Comparison of ENCODE assay signal across 14 cellular contexts in genomic region chr1:234996245-234996757, GRCh38.
DNase-seq lines count a peak whose midpoint lies in the region; ATAC-seq, FAIRE-seq and TF ChIP-seq lines count a peak whose summit lies in the region.
"Had no signal": no experiment of that assay in that cellular context is flagged by ENCODE, and none has a peak within 500 bp of the region (broad histone marks: within the 10 kb centered on the region; RNA-seq: fewer than 3 reads in every experiment).

No MANE protein-coding gene starts in this region.

- TF ChIP-seq EP300 in A549 (IDR thresholded peaks at IDR 0.05) (no peak), sigmoid colon (IDR thresholded peaks at IDR 0.05) (no peak)

- H3K79me2 ChIP-seq in MM.1S (ENCODE audit: low read length): no peaks in the 10 kb centered on the region

- TF ChIP-seq POLR2A in A549 (IDR thresholded peaks at IDR 0.05; ENCODE audit: low read length) (no peak), adrenal gland (IDR thresholded peaks at IDR 0.05) (no peak), sigmoid colon (IDR thresholded peaks at IDR 0.05) (no peak)

- no peak overlapping the region for H3K9ac ChIP-seq in MM.1S (ENCODE audit: low read length)

- H3K27ac ChIP-seq in A549: peak overlapping the region; percentile 87 to 88
- H3K27ac ChIP-seq in adrenal gland: peak overlapping the region in 3 of 5 donors; percentile 5 to 90 (median 90)
- peak overlapping the region; percentile 89 to 95 (median 90) for H3K27ac ChIP-seq in sigmoid colon
- no peak overlapping the region for H3K27ac ChIP-seq in MM.1S (ENCODE audit: low read length)

- H3K9me3 ChIP-seq in A549 (no peaks in the 10 kb centered on the region), adrenal gland (replicated peaks in 1 of 3) (no peaks in the 10 kb centered on the region), sigmoid colon (no peaks in the 10 kb centered on the region), MM.1S (replicated peaks; ENCODE audit: insufficient read depth, low read length) (no peaks in the 10 kb centered on the region)

- H3K4me2 ChIP-seq in A549 (peak overlapping the region; percentile 85; the same call in 2 of the 3 replicates), MM.1S (ENCODE audit: low read depth, low read length) (no peak overlapping the region)

- H3K4me3 ChIP-seq in A549 (no peak overlapping the region), adrenal gland (no peak overlapping the region), foreskin fibroblast (ENCODE audit: low read depth in 1 of 2, low read length in 2 of 2) (no peak overlapping the region), sigmoid colon (no peak overlapping the region), MM.1S (ENCODE audit: low read length) (no peak overlapping the region)
- H3K4me3 ChIP-seq: cardiac muscle cell had no signal

- no peaks in the 10 kb centered on the region for H4K20me1 ChIP-seq in MM.1S (ENCODE audit: insufficient read depth, low read length)

- no peak overlapping the region for H2AFZ ChIP-seq in MM.1S (ENCODE audit: low read length)

- DNase-seq in A549 (ENCODE audit: low read depth in 1 of 2, low spot score in 1 of 2): no peak
- DNase-seq in adrenal gland: peak in 2 of 7 donors; percentile 15 to 55
- no peak for DNase-seq in foreskin fibroblast
- DNase-seq in sigmoid colon: peak; percentile 46
- no peak for DNase-seq in NCI-H774 (lab: John Stamatoyannopoulos, UW)
- DNase-seq in MM.1S: no peak
- DNase-seq: activated CD4-positive, alpha-beta T cell treated with anti-CD3 and anti-CD28 coated beads for 4 hours; DMS53; naive B cell; NCI-H2107 had no signal

- ATAC-seq in A549 (no peak), GM19397 (IDR thresholded peaks at IDR 0.05; ENCODE audit: unreplicated experiment) (no peak), HG03565 (IDR thresholded peaks at IDR 0.05; ENCODE audit: unreplicated experiment) (no peak)
- ATAC-seq: activated T-helper 17 cell treated with anti-CD3 and anti-CD28 coated beads, Interleukin-2, amount 50 U/mL, for 72 hours had no signal

- CTCF ChIA-PET in A549 (lab: Yijun Ruan, JAX): interaction anchor here (0.7 to 1.9 kb wide), 9 partner anchors 16 to 497 kb away, joined by 3 to 7 read pairs (median 3); no protein-coding TSS in a partner anchor

- peaks cover 31% of the 10 kb centered on the region for H3K4me1 ChIP-seq in A549
- H3K4me1 ChIP-seq in adrenal gland (replicated peaks in 1 of 2): peaks cover 13 to 25% of the 10 kb centered on the region in 2 donors
- H3K4me1 ChIP-seq in sigmoid colon: peaks cover 0 to 45% (median 42%) of the 10 kb centered on the region in 4 donors
- no peaks in the 10 kb centered on the region for H3K4me1 ChIP-seq in MM.1S (ENCODE audit: low read length)

- POLR2A ChIA-PET in A549 (lab: Yijun Ruan, JAX): interaction anchor here (1.0 to 1.8 kb wide), 4 partner anchors 34 to 385 kb away, joined by 7 to 22 read pairs (median 7); partner anchors contain the start of gene IRF2BP2

- peak in 1 of 2 experiments; percentile 36; a peak in 2 of 5 replicates for TF ChIP-seq RAD21 in A549 (conservative IDR thresholded peaks at IDR 0.05 in 1 of 2, IDR thresholded peaks at IDR 0.05 in 1 of 2)

- H3K9me2 ChIP-seq in MM.1S (replicated peaks; ENCODE audit: insufficient read depth, low read length): no peaks in the 10 kb centered on the region

- 86% methylated on average over 9 of the region's 9 CpGs for WGBS in A549 (ENCODE audit: missing lambda C conversion rate)
- WGBS in adrenal gland, 4 donors: 83 to 86% (median 85%) methylated on average over 9 of the region's 9 CpGs
- 81 to 82% methylated on average over 9 of the region's 9 CpGs for WGBS in sigmoid colon, 2 donors

- H3F3A ChIP-seq in MM.1S (ENCODE audit: insufficient read depth, low read length): no peaks in the 10 kb centered on the region

- TF ChIP-seq CTCF in A549 (IDR thresholded peaks at IDR 0.05) (no peak), adrenal gland (IDR thresholded peaks at IDR 0.05) (no peak), foreskin fibroblast (IDR thresholded peaks at IDR 0.05; ENCODE audit: low read depth, low read length) (peak; percentile 13), sigmoid colon (IDR thresholded peaks at IDR 0.05) (no peak), MM.1S (IDR thresholded peaks at IDR 0.05; ENCODE audit: low read length) (no peak)

- intact Hi-C loops in adrenal gland (cut with DNase I): loop anchor here in 1 of 2 donors (10.0 kb wide), 1 partner anchor 482 kb away; no protein-coding TSS in a partner anchor
- intact Hi-C loops in sigmoid colon (cut with DNase I): loop anchor here (2.0 to 5.0 kb wide), 4 partner anchors 79 to 499 kb away; no protein-coding TSS in a partner anchor

- H3K27me3 ChIP-seq in adrenal gland (no peaks in the 10 kb centered on the region), sigmoid colon (no peaks in the 10 kb centered on the region), MM.1S (replicated peaks; ENCODE audit: insufficient read depth, low read length) (no peaks in the 10 kb centered on the region)
- H3K27me3 ChIP-seq: cardiac muscle cell had no signal

- no peaks in the 10 kb centered on the region for H3K36me3 ChIP-seq in adrenal gland (replicated peaks in 1 of 2)
- no peaks in the 10 kb centered on the region for H3K36me3 ChIP-seq in sigmoid colon
- H3K36me3 ChIP-seq in MM.1S (replicated peaks; ENCODE audit: insufficient read depth, low read length): no peaks in the 10 kb centered on the region
- H3K36me3 ChIP-seq: cardiac muscle cell had no signal

- FAIRE-seq in A549 (lab: Jason Lieb, UNC): no peak

TF ChIP-seq in A549, 52 proteins besides CTCF, POLR2A, EP300 and RAD21:
- TF ChIP-seq BHLHE40 (IDR thresholded peaks at IDR 0.05; ENCODE audit: low read depth, low read length) (no peak), HOXB13 (CRISPR knock-in tag; IDR thresholded peaks at IDR 0.05; ENCODE audit: low read depth) (0 out of 2 replicates have a peak, but pooled peaks have one; percentile 28), SMC3 (IDR thresholded peaks at IDR 0.05) (0 out of 3 replicates have a peak, but pooled peaks have one; percentile 11), PBX3 (IDR thresholded peaks at IDR 0.05) (no peak)
